Comparison of ENCODE assay signal across 1 cellular context in genomic region chr12:76348079-76348901, GRCh38.
TF ChIP-seq lines count a peak whose summit lies in the region.

BBS10 (minus strand) TSS chr12:76348415; CDS start chr12:76348358, 57 bp downstream.

TF ChIP-seq in HCT116, 20 proteins besides CTCF, POLR2A, EP300 and RAD21 (continued from another document):
- TF ChIP-seq ZBTB33 (IDR thresholded peaks at IDR 0.05; ENCODE audit: extremely low read depth, insufficient replicate concordance, low read length): no peak
